Comparison of ENCODE assay signal across 34 cellular contexts in the genomic region with DNA sequence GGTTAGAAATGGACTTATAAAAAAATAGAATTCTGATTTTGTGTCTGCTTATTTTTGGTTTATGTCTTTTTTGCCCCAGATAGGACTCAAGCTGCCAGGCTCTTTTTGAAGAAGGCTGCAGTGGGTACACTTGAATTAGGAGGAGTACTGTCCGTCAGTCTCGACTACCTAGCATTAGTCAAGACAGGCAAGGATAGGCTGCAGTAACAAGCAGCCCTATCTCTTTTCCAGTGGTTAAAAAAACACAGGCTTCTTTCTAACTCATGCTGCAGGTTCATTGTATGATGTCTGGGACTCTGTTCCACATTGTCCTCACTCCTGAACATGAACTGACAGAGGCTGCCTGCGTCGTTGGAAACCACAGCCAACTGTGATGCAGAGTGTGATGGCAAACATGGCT. TPM values are rescaled to one million over a fixed set of nuclear protein-coding genes. Genes with fewer than 3 reads are reported as not detected.
"Had no signal": no experiment of that assay in that cellular context is flagged by ENCODE, and none has a peak within 500 bp of the region (broad histone marks: within the 10 kb centered on the region; RNA-seq: fewer than 3 reads in every experiment).

No MANE protein-coding gene starts in this region.

- H3K27ac ChIP-seq: adrenal gland, ascending aorta, body of pancreas, brain microvascular endothelial cell, breast epithelium, cardiac muscle cell had no signal

- H3K4me1 ChIP-seq: adrenal gland, ascending aorta, body of pancreas, breast epithelium had no signal

- H3K36me3 ChIP-seq: adrenal gland, ascending aorta, brain microvascular endothelial cell, breast epithelium, cardiac muscle cell had no signal

- H3K9me3 ChIP-seq: adrenal gland, ascending aorta, body of pancreas, breast epithelium had no signal

- FAIRE-seq: astrocyte, bronchial epithelial cell had no signal

- H3K4me3 ChIP-seq: adrenal gland, ascending aorta, body of pancreas, breast epithelium, cardiac muscle cell had no signal

- DNase-seq: activated effector memory CD4-positive, alpha-beta T cell treated with anti-CD3 and anti-CD28 coated beads, Interleukin-2, amount 50 U/mL, for 16 hours; activated effector memory CD4-positive, alpha-beta T cell treated with Interleukin-2 at 50 U/mL for 16 hours; activated gamma-delta T cell; activated gamma-delta T cell treated with Interleukin-2 at 50 U/mL for 16 hours; activated naive CD4-positive, alpha-beta T cell; activated naive CD4-positive, alpha-beta T cell treated with anti-CD3 and anti-CD28 coated beads for 36 hours; activated naive CD4-positive, alpha-beta T cell treated with anti-CD3 and anti-CD28 coated beads, Interleukin-2, amount 10 ng/mL, durations not matched to agents 7 days and 5 days; activated naive CD4-positive, alpha-beta T cell treated with anti-CD3 and anti-CD28 coated beads, Interleukin-2, amount 50 U/mL, for 16 hours; activated naive CD4-positive, alpha-beta T cell treated with Interleukin-2 at 50 U/mL for 16 hours; activated naive CD8-positive, alpha-beta T cell treated with anti-CD3 and anti-CD28 coated beads for 36 hours; activated naive CD8-positive, alpha-beta T cell treated with anti-CD3 and anti-CD28 coated beads, Interleukin-2, amount 10 ng/mL, durations not matched to agents 7 days and 5 days; activated naive CD8-positive, alpha-beta T cell treated with anti-CD3 and anti-CD28 coated beads, Interleukin-2, amount 50 U/mL, for 24 hours; activated T-cell treated with anti-CD3 and anti-CD28 coated beads, Interleukin-2, amount 50 U/mL, for 1 hour; activated T-cell treated with anti-CD3 and anti-CD28 coated beads, Interleukin-2, amount 50 U/mL, for 24 hours; activated T-cell treated with anti-CD3 and anti-CD28 coated beads, Interleukin-2, amount 50 U/mL, for 4 hours; activated T-cell treated with anti-CD3 and anti-CD28 coated beads, Interleukin-2, amount 50 U/mL, for 48 hours; activated T-cell treated with anti-CD3 and anti-CD28 coated beads, Interleukin-2, amount 50 U/mL, for 72 hours; adrenal gland; amniotic stem cell; amygdala; anterior cingulate cortex; aorta; body of pancreas; brain microvascular endothelial cell; caudate nucleus; central memory CD4-positive, alpha-beta T cell; cerebellar nuclear complex had no signal

- H3K27me3 ChIP-seq: adrenal gland, ascending aorta, body of pancreas, brain microvascular endothelial cell, breast epithelium, cardiac muscle cell had no signal

- ATAC-seq: activated naive CD4-positive, alpha-beta T cell treated with anti-CD3 and anti-CD28 coated beads, Interleukin-2, amount 50 U/mL, for 72 hours; activated naive CD8-positive, alpha-beta T cell treated with anti-CD3 and anti-CD28 coated beads, Interleukin-2, amount 50 U/mL, for 24 hours; activated T-cell treated with anti-CD3 and anti-CD28 coated beads, Interleukin-2, amount 50 U/mL, for 4 hours; activated T-cell treated with anti-CD3 and anti-CD28 coated beads, Interleukin-2, amount 50 U/mL, for 72 hours; activated T-helper 17 cell treated with anti-CD3 and anti-CD28 coated beads, Interleukin-2, amount 50 U/mL, for 72 hours; body of pancreas had no signal

RNA-seq across cellular contexts. Expression of gene C16orf46, which starts 8.0 kb away (rescaled TPM):
- total RNA-seq: ascending aorta had no signal
